ENCODE assay signal across 8 cellular contexts in the genomic region with DNA sequence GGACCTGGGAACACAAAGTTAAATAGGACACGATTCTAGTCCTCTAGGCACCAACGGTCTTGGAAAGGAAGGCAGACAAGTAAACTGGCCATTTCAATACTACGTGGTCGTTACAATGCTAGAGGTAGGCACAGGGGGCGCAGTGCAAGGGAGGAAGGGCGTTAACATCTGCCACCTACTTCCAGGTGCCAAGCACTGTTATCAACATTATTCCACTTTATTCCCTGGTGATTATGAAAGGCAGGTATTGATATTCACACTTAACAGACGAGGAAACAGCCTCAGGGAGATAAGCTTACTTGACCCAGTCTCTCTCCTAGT. TPM values are rescaled to one million over a fixed set of nuclear protein-coding genes. Genes with fewer than 3 reads are reported as not detected.
DNase-seq lines count a peak whose midpoint lies in the region; ATAC-seq and TF ChIP-seq lines count a peak whose summit lies in the region.

No MANE protein-coding gene starts in this region.

- peaks cover 0 to 54% (median 3%) of the 10 kb centered on the region in 3 donors for H3K36me3 ChIP-seq in Peyer's patch
- H3K36me3 ChIP-seq in gastrocnemius medialis, result peaks cover 0 to 55% of the 10 kb centered on the region in 2 donors

- in situ Hi-C loops in gastrocnemius medialis (cut with MboI; ENCODE audit: low sequenced_read_pairs in 4 of 4), result loop anchor here in 1 of 4 donors (10.0 kb wide), 1 partner anchor 378 kb away; a partner anchor contains a TSS
- in situ Hi-C loops in KBM-7 (cut with MboI; ENCODE audit: low pct_unique_long_range_greater_than_20kb, low sequenced_read_pairs), result no loop called here

- ATAC-seq in GM18867 (IDR thresholded peaks at IDR 0.05; ENCODE audit: unreplicated experiment) (peak; percentile 22), HG03097 (IDR thresholded peaks at IDR 0.05; ENCODE audit: low FRiP score, unreplicated experiment) (peak; percentile 15), gastrocnemius medialis (peak in 1 of 2 donors; percentile 40)

- DNase-seq in Peyer's patch (peak; percentile 49 to 76 (median 64)), foreskin fibroblast (no peak), gastrocnemius medialis (no peak), KBM-7 (no peak), DMS79 treated with DMSO at 0.1 percent for 48 hours (lab: John Stamatoyannopoulos, UW) (no peak)

- peaks cover 0 to 47% (median 4%) of the 10 kb centered on the region in 4 donors for H3K4me1 ChIP-seq in Peyer's patch
- peaks cover 15 to 16% of the 10 kb centered on the region in 2 donors for H3K4me1 ChIP-seq in gastrocnemius medialis

- H3K9me3 ChIP-seq in Peyer's patch (no peaks in the 10 kb centered on the region), gastrocnemius medialis (no peaks in the 10 kb centered on the region)

- H3K27me3 ChIP-seq in Peyer's patch, result no peaks in the 10 kb centered on the region
- H3K27me3 ChIP-seq in gastrocnemius medialis, result no peaks in the 10 kb centered on the region

- TF ChIP-seq POLR2A in Peyer's patch (IDR thresholded peaks at IDR 0.05), result peak in 1 of 2 donors; percentile 14
- TF ChIP-seq POLR2A in gastrocnemius medialis (IDR thresholded peaks at IDR 0.05), result no peak

- H3K27ac ChIP-seq in 22Rv1 (peak overlapping the region; percentile 98), Peyer's patch (peak overlapping the region; percentile 93 to 99 (median 94)), gastrocnemius medialis (peak overlapping the region; percentile 92 to 100 (median 99))

- peak overlapping the region; percentile 71 to 99 (median 86) for H3K4me3 ChIP-seq in Peyer's patch
- peak overlapping the region; percentile 64 to 81 for H3K4me3 ChIP-seq in foreskin fibroblast (ENCODE audit: low read depth in 1 of 2, low read length in 2 of 2)
- peak overlapping the region; percentile 72 to 85 (median 78) for H3K4me3 ChIP-seq in gastrocnemius medialis

- intact Hi-C loops in gastrocnemius medialis (cut with DNase I; ENCODE audit: low total_unique reads), result loop anchor here (5.0 to 10.0 kb wide), 2 partner anchors 80 to 962 kb away; no protein-coding TSS in a partner anchor

- TF ChIP-seq CTCF in 22Rv1 (IDR thresholded peaks at IDR 0.05), result peak; percentile 71
- peak; percentile 28 to 73 (median 48) for TF ChIP-seq CTCF in Peyer's patch (IDR thresholded peaks at IDR 0.05)
- TF ChIP-seq CTCF in foreskin fibroblast (IDR thresholded peaks at IDR 0.05; ENCODE audit: low read depth, low read length), result peak; percentile 38
- peak in 4 of 5 experiments; percentile 15 to 62 (median 37) for TF ChIP-seq CTCF in gastrocnemius medialis (IDR thresholded peaks at IDR 0.05 in 4 of 5, conservative IDR thresholded peaks at IDR 0.05 in 1 of 5)

RNA-seq across cellular contexts. Expression of a gene that starts 0.8 kb away (rescaled TPM):
- total RNA-seq in Peyer's patch, result 10 to 100 TPM; 55.9 to 90.8 (median 74.5) TPM
- 10 to 100 TPM; 49.8 to 77.8 (median 65.7) TPM for total RNA-seq in gastrocnemius medialis

RNA-seq across cellular contexts. Expression of a gene that starts 6.4 kb away (rescaled TPM):
- 100 to 1,000 TPM in 3 of 4 donors, 10 to 100 TPM in 1; 79.2 to 232 (median 134) TPM for total RNA-seq in Peyer's patch
- total RNA-seq in gastrocnemius medialis, result 10 to 100 TPM; 13.9 to 43.4 (median 19.6) TPM

RNA-seq across cellular contexts. Expression of a gene that starts 9.2 kb away (rescaled TPM):
- 100 to 1,000 TPM in 2 of 4 donors, 10 to 100 TPM in 2; 81.1 to 121 (median 97.3) TPM for total RNA-seq in Peyer's patch
- 100 to 1,000 TPM in 1 of 4 donors, 10 to 100 TPM in 3; 48.3 to 113 (median 70.5) TPM for total RNA-seq in gastrocnemius medialis

RNA-seq across cellular contexts. Expression of a gene that starts 9.4 kb away (rescaled TPM):
- total RNA-seq in Peyer's patch (10 to 100 TPM; 11.4 to 28.9 (median 17.5) TPM), gastrocnemius medialis (10 to 100 TPM; 10.9 to 25.7 (median 14.9) TPM)

RNA-seq across cellular contexts. Expression of a gene that starts 42.8 kb away (rescaled TPM):
- 10 to 100 TPM in 2 of 4 donors, 1 to 10 TPM in 2; 2.8 to 12.4 (median 9.7) TPM for total RNA-seq in Peyer's patch
- total RNA-seq in gastrocnemius medialis, result 1 to 10 TPM; 1.5 to 3.8 (median 2.8) TPM

Comparison
In these comparisons a context has a peak if more than half of its experiments do, and no peak if none do; other contexts are left out.
1. DNase-seq: peak in Peyer's patch (3 of 3); none in foreskin fibroblast (0 of 2), gastrocnemius medialis (0 of 2), KBM-7 (single experiment) and DMS79 treated with DMSO at 0.1 percent for 48 hours (single experiment).
2. Peak in every context shown above with its lines, with median percentiles within 50 percentile points of each other: H3K27ac ChIP-seq, CTCF ChIP-seq and H3K4me3 ChIP-seq.